Comparison of ENCODE assay signal across 1 cellular context in the genomic region with DNA sequence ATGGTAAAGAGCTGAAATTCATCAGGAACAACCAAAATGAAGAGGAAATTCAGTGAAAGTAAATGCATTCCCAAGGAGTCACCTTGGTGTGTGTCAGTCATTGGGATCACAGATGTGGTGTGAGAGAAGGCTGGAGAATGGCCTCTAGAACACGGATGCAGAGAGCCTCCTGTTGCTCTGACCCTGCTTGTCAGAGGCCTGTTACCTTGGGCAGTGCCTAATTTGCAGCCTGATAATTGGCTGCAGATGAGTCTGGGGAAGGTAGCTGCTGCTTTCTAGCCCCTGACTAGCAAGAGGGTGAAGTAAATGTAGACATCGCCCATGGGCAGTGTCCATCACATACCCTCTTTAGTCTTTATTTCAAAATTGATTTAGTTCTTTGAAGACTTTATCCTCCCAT.
TF ChIP-seq lines count a peak whose summit lies in the region.

No MANE protein-coding gene starts in this region.

TF ChIP-seq in H1, 55 proteins besides CTCF, POLR2A, EP300 and RAD21:
- TF ChIP-seq SIN3A (conservative IDR thresholded peaks at IDR 0.05 in 1 of 2, IDR thresholded peaks at IDR 0.05 in 1 of 2; ENCODE audit: low read depth in 1 of 2, low read length in 2 of 2) (no peak), SIX5 (IDR thresholded peaks at IDR 0.05; ENCODE audit: low read depth, low read length) (no peak), POU5F1 (IDR thresholded peaks at IDR 0.05; ENCODE audit: low read depth, low read length) (no peak), SRF (IDR thresholded peaks at IDR 0.05; ENCODE audit: low read depth, low read length) (no peak), CREB1 (IDR thresholded peaks at IDR 0.05) (no peak), MAFK (IDR thresholded peaks at IDR 0.05; ENCODE audit: low read depth, low read length) (no peak), CHD1 (IDR thresholded peaks at IDR 0.05; ENCODE audit: low read depth, low read length) (no peak), NRF1 (IDR thresholded peaks at IDR 0.05; ENCODE audit: low read depth, low read length) (no peak), RNF2 (IDR thresholded peaks at IDR 0.05; ENCODE audit: borderline replicate concordance, low read depth, low read length, missing control alignments, poor library complexity, severe bottlenecking) (no peak)
- TF ChIP-seq, protein P1, sequence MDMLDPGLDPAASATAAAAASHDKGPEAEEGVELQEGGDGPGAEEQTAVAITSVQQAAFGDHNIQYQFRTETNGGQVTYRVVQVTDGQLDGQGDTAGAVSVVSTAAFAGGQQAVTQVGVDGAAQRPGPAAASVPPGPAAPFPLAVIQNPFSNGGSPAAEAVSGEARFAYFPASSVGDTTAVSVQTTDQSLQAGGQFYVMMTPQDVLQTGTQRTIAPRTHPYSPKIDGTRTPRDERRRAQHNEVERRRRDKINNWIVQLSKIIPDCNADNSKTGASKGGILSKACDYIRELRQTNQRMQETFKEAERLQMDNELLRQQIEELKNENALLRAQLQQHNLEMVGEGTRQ (IDR thresholded peaks at IDR 0.05; ENCODE audit: low read length) = no peak
TF ChIP-seq in H1: peak in this region for 0.
